In genomic region chr11:15309296-15309695, GRCh38 we compare ENCODE assay signal across 23 cellular contexts.
"Had no signal": no experiment of that assay in that cellular context is flagged by ENCODE, and none has a peak within 500 bp of the region (broad histone marks: within the 10 kb centered on the region; RNA-seq: fewer than 3 reads in every experiment).

No MANE protein-coding gene starts in this region.

- H3K9me3 ChIP-seq: adrenal gland, colonic mucosa, ovary, sigmoid colon, testis, upper lobe of right lung had no signal

- H3K27me3 ChIP-seq: adrenal gland, colonic mucosa, neural progenitor cell, ovary, sigmoid colon, stomach, testis, upper lobe of right lung had no signal

- ATAC-seq: activated CD8-positive, alpha-beta memory T cell treated with anti-CD3 and anti-CD28 coated beads, Interleukin-2, amount 10 ng/mL, durations not matched to agents 7 days and 5 days; esophagus mucosa; upper lobe of right lung had no signal

- H3K4me3 ChIP-seq: adrenal gland, colonic mucosa, neural progenitor cell, ovary, sigmoid colon, stomach, testis, upper lobe of right lung had no signal

- H3K4me1 ChIP-seq: adrenal gland, colonic mucosa, sigmoid colon, stomach, testis, upper lobe of right lung had no signal

- H3K27ac ChIP-seq: adrenal gland, colonic mucosa, neural progenitor cell, ovary, sigmoid colon, stomach, testis, upper lobe of right lung, VCaP had no signal

- FAIRE-seq: endometrium had no signal

- H3K36me3 ChIP-seq: adrenal gland, colonic mucosa, neural progenitor cell, ovary, sigmoid colon, stomach, upper lobe of right lung had no signal

- DNase-seq: activated CD4-positive, alpha-beta memory T cell treated with anti-CD3 and anti-CD28 coated beads for 36 hours; activated CD4-positive, alpha-beta T cell treated with anti-CD3 and anti-CD28 coated beads for 1 hour; activated CD8-positive, alpha-beta memory T cell treated with anti-CD3 and anti-CD28 coated beads, Interleukin-2, amount 10 ng/mL, durations not matched to agents 7 days and 5 days; activated naive CD4-positive, alpha-beta T cell treated with anti-CD3 and anti-CD28 coated beads for 36 hours; activated T-cell treated with anti-CD3 and anti-CD28 coated beads, Interleukin-2, amount 50 U/mL, for 1 hour; adrenal gland; central memory CD4-positive, alpha-beta T cell; colonic mucosa; foreskin melanocyte; head of caudate nucleus; midbrain; ovary; sigmoid colon; stimulated activated CD4-positive, alpha-beta T cell treated with anti-CD3 and anti-CD28 coated beads, Interleukin-12 subunit alpha, Interleukin-12 subunit beta, amount 100 ng/mL, for 4 hours; stimulated activated CD4-positive, alpha-beta T cell treated with anti-CD3 and anti-CD28 coated beads, Interleukin-2, amount 100 ng/mL, for 24 hours; stomach; SW 1271; testis; upper lobe of right lung had no signal
